ENCODE assay signal across 2 cellular contexts in the genomic region with DNA sequence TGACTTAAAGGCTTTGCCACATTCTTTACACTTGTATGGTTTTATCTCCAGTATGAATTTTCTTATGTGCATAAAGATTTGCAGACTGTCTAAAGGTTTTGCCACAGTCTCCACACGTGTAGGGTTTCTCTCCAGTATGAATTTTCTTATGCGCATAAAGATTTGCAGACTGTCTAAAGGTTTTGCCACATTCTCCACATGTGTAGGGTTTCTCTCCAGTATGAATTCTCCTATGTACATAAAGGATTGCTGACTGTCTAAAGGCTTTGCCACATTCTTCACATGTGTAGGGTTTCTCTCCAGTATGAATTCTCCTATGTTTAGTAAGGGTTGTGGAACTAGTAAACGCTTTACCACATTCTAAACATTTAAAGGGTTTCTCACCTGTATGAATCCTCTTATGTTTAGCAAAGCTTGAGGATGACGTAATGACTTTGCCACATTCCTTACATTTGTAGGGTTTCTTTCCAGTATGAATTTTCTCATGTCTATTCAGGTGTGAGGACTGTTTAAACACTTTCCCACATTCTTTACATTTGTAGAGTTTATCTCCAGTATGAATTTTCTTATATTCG.
TF ChIP-seq lines count a peak whose summit lies in the region.

No MANE protein-coding gene starts in this region.

TF ChIP-seq in A549, 52 proteins besides CTCF, POLR2A, EP300 and RAD21:
- TF ChIP-seq GATA3 (IDR thresholded peaks at IDR 0.05; ENCODE audit: borderline replicate concordance) = peak; percentile 18; the same call in 1 of the 2 replicates
TF ChIP-seq in A549: peak in this region for 1; not testable (repeated sequence) for 51.

TF ChIP-seq in H1, 55 proteins besides CTCF, POLR2A, EP300 and RAD21:
- peak; percentile 76 for TF ChIP-seq ZNF274 (IDR thresholded peaks at IDR 0.05; ENCODE audit: borderline replicate concordance, extremely low read depth, low read length)
